Comparison of ENCODE assay signal across 8 cellular contexts in genomic region chr12:4276524-4277204, GRCh38. TPM values are rescaled to one million over a fixed set of nuclear protein-coding genes. Genes with fewer than 3 reads are reported as not detected.
DNase-seq lines count a peak whose midpoint lies in the region; ATAC-seq and TF ChIP-seq lines count a peak whose summit lies in the region.

No MANE protein-coding gene starts in this region.

- in situ Hi-C loops in ACHN (cut with HindIII; ENCODE audit: low pct_ligation_motif_present, low pct_unique_long_range_greater_than_20kb, low sequenced_read_pairs) = no loop called here

- TF ChIP-seq RAD21 in SK-N-SH (IDR thresholded peaks at IDR 0.05; ENCODE audit: low read length) = peak; percentile 89

- TF ChIP-seq EP300 in SK-N-SH (IDR thresholded peaks at IDR 0.05; ENCODE audit: borderline replicate concordance in 1 of 2, low read depth in 1 of 2, low read length in 1 of 2) = no peak

- H3K9me3 ChIP-seq in SK-N-SH = no peaks in the 10 kb centered on the region
- H3K9me3 ChIP-seq in tibial artery = no peaks in the 10 kb centered on the region

- H4K20me1 ChIP-seq in SK-N-SH (ENCODE audit: insufficient read depth) = no peaks in the 10 kb centered on the region

- no peaks in the 10 kb centered on the region for H3K9me2 ChIP-seq in SK-N-SH

- H3K36me3 ChIP-seq in SK-N-SH (replicated peaks in 1 of 2; ENCODE audit: control insufficient read depth in 1 of 2, insufficient read depth in 2 of 2, low read length in 1 of 2) (no peaks in the 10 kb centered on the region), tibial artery (peaks cover 10 to 33% (median 14%) of the 10 kb centered on the region in 3 donors)

- CTCF ChIA-PET in SK-N-SH (lab: Yijun Ruan, JAX) = interaction anchor here (0.6 to 6.5 kb wide), 79 partner anchors 9 to 1108 kb away, joined by 3 to 193 read pairs (median 4); partner anchors contain the start of gene PARP11

- intact Hi-C loops in tibial artery (cut with DNase I; ENCODE audit: low total_unique reads) = loop anchor here (2.0 to 5.0 kb wide), 4 partner anchors 46 to 389 kb away; partner anchors contain the start of gene TIGAR

- peak; percentile 91 for TF ChIP-seq CTCF in SK-N-SH (IDR thresholded peaks at IDR 0.05)
- TF ChIP-seq CTCF in osteocyte (IDR thresholded peaks at IDR 0.05) = peak; percentile 91
- peak; percentile 91 to 92 for TF ChIP-seq CTCF in tibial artery (IDR thresholded peaks at IDR 0.05)

- no peak overlapping the region for H3K4me2 ChIP-seq in SK-N-SH

- peak; percentile 29 for ATAC-seq in GM18520 (IDR thresholded peaks at IDR 0.05; ENCODE audit: unreplicated experiment)

- H3K27me3 ChIP-seq in SK-N-SH (ENCODE audit: insufficient read depth) = peaks cover 97% of the 10 kb centered on the region
- peaks cover 0 to 6% of the 10 kb centered on the region in 2 donors for H3K27me3 ChIP-seq in tibial artery

- H3F3A ChIP-seq in SK-N-SH (replicated peaks; ENCODE audit: insufficient read depth) = peaks cover 4% of the 10 kb centered on the region

- H2AFZ ChIP-seq in SK-N-SH (ENCODE audit: low read depth) = no peak overlapping the region

- H3K36me3 Mint-ChIP-seq in osteocyte (ENCODE audit: unreplicated experiment) = peaks cover 2% of the 10 kb centered on the region

- peaks cover 68% of the 10 kb centered on the region for H3K27me3 Mint-ChIP-seq in osteocyte (ENCODE audit: unreplicated experiment)

- H3K27ac Mint-ChIP-seq in osteocyte (ENCODE audit: unreplicated experiment) = no peak overlapping the region

- no peak overlapping the region for H3K9ac ChIP-seq in SK-N-SH

- H3K4me1 Mint-ChIP-seq in osteocyte (ENCODE audit: unreplicated experiment) = peaks cover 33% of the 10 kb centered on the region

- no peaks in the 10 kb centered on the region for H3K9me3 Mint-ChIP-seq in osteocyte (ENCODE audit: unreplicated experiment)

- DNase-seq in ACHN = peak; percentile 97
- DNase-seq in M059J (ENCODE audit: low read depth) = peak; percentile 74
- DNase-seq in SK-N-SH = peak; percentile 84
- DNase-seq in activated naive CD4-positive, alpha-beta T cell treated with anti-CD3 and anti-CD28 coated beads, Interleukin-2, amount 50 U/mL, for 16 hours = peak; percentile 85
- peak; percentile 86 for DNase-seq in globus pallidus (ENCODE audit: low spot score)
- peak; percentile 92 for DNase-seq in osteocyte (ENCODE audit: extremely low spot score, unreplicated experiment)
- DNase-seq in tibial artery = peak; percentile 86 to 89

- no peaks in the 10 kb centered on the region for H3K79me2 ChIP-seq in SK-N-SH (ENCODE audit: insufficient read depth)

- WGBS in SK-N-SH (ENCODE audit: low lambda C conversion rate) = 1% methylated on average over 10 of the region's 10 CpGs

- no peak overlapping the region for H3K4me3 Mint-ChIP-seq in osteocyte (ENCODE audit: unreplicated experiment)

- H3K4me3 ChIP-seq in SK-N-SH (ENCODE audit: low read depth in 2 of 2, low read length in 1 of 2) (no peak overlapping the region; a peak in 1 of 4 replicates), tibial artery (peak overlapping the region; percentile 68 to 86)

- peaks cover 0 to 4% of the 10 kb centered on the region in 2 experiments; a peak in 2 of 4 replicates for H3K4me1 ChIP-seq in SK-N-SH (ENCODE audit: control insufficient read depth in 1 of 2, insufficient read depth in 2 of 2, low read depth in 1 of 2, low read length in 1 of 2)
- H3K4me1 ChIP-seq in tibial artery = peaks cover 0 to 77% (median 58%) of the 10 kb centered on the region in 4 donors

- H3K27ac ChIP-seq in SK-N-SH (ENCODE audit: low read depth in 2 of 2, low read length in 1 of 2) = no peak overlapping the region
- H3K27ac ChIP-seq in tibial artery = peak overlapping the region; percentile 91 to 93

- POLR2A ChIA-PET in SK-N-SH (lab: Yijun Ruan, JAX) = interaction anchor here (1.3 kb wide), 1 partner anchor 392 kb away, joined by 3 read pairs; no protein-coding TSS in a partner anchor

TF ChIP-seq in SK-N-SH, 30 proteins besides CTCF, POLR2A, EP300 and RAD21:
- TF ChIP-seq TEAD4 (IDR thresholded peaks at IDR 0.05; ENCODE audit: borderline replicate concordance, insufficient read depth) (peak; percentile 57; the same call in 1 of the 2 replicates), MAX (IDR thresholded peaks at IDR 0.05; ENCODE audit: low read depth) (no peak), NRF1 (IDR thresholded peaks at IDR 0.05; ENCODE audit: low read depth, low read length) (no peak), FOXJ3 (CRISPR knock-in tag; IDR thresholded peaks at IDR 0.05) (no peak), POLR2AphosphoS5 (IDR thresholded peaks at IDR 0.05; ENCODE audit: low read depth, low read length) (no peak), NFIC (IDR thresholded peaks at IDR 0.05; ENCODE audit: borderline replicate concordance) (peak; percentile 61), SMC3 (IDR thresholded peaks at IDR 0.05; ENCODE audit: low read depth, low read length) (peak; percentile 71), MXI1 (IDR thresholded peaks at IDR 0.05; ENCODE audit: low read depth, low read length) (no peak), USF2 (IDR thresholded peaks at IDR 0.05; ENCODE audit: borderline replicate concordance, low read depth, low read length) (no peak), SIN3A (IDR thresholded peaks at IDR 0.05; ENCODE audit: borderline replicate concordance, low read depth, low read length) (no peak)

RNA-seq across cellular contexts. Expression of gene CCND2, which starts 3.1 kb away (rescaled TPM):
- total RNA-seq in M059J (2014; rRNA removed; shearing (Covaris generic)) = not detected in 2 replicates
- polyA plus RNA-seq in SK-N-SH (2012; rRNA removed) = not detected in 2 replicates
- polyA plus RNA-seq in SK-N-SH (2012; cell fraction: cytosol; rRNA removed) = not detected in 2 replicates
- polyA plus RNA-seq in SK-N-SH (2012; cell fraction: nucleus; rRNA removed) = not detected in 2 replicates
- 9.8 and 12.6 TPM in 2 replicates for total RNA-seq in osteocyte

RNA-seq across cellular contexts. Expression of gene TIGAR, which starts 44.3 kb away (rescaled TPM):
- total RNA-seq in M059J (2014; rRNA removed; shearing (Covaris generic)) = 11.5 and 18.1 TPM in 2 replicates
- 8.3 and 11.2 TPM in 2 replicates for polyA plus RNA-seq in SK-N-SH (2012; rRNA removed)
- 14.3 and 24.2 TPM in 2 replicates for polyA plus RNA-seq in SK-N-SH (2012; cell fraction: cytosol; rRNA removed)
- 3.4 and 6.3 TPM in 2 replicates for polyA plus RNA-seq in SK-N-SH (2012; cell fraction: nucleus; rRNA removed)
- total RNA-seq in osteocyte = 16.6 and 19.9 TPM in 2 replicates

Comparison
In these comparisons a context has a peak if more than half of its experiments do, and no peak if none do; other contexts are left out.
1. H3K27ac ChIP-seq: peak in tibial artery (2 of 2); none in SK-N-SH (0 of 2).
2. H3K4me3 ChIP-seq: peak in tibial artery (2 of 2); none in SK-N-SH (0 of 2).
3. RNA of gene CCND2, which starts 3.1 kb away (total RNA-seq): 9.8 to 12.6 TPM in osteocyte; not detected in M059J; every median in the first group is over 10 times any median in the second.
4. Peak in every context shown above with its lines, with median percentiles within 50 percentile points of each other: DNase-seq and CTCF ChIP-seq.